13 cellular contexts compared by ENCODE assay signal in the genomic region with DNA sequence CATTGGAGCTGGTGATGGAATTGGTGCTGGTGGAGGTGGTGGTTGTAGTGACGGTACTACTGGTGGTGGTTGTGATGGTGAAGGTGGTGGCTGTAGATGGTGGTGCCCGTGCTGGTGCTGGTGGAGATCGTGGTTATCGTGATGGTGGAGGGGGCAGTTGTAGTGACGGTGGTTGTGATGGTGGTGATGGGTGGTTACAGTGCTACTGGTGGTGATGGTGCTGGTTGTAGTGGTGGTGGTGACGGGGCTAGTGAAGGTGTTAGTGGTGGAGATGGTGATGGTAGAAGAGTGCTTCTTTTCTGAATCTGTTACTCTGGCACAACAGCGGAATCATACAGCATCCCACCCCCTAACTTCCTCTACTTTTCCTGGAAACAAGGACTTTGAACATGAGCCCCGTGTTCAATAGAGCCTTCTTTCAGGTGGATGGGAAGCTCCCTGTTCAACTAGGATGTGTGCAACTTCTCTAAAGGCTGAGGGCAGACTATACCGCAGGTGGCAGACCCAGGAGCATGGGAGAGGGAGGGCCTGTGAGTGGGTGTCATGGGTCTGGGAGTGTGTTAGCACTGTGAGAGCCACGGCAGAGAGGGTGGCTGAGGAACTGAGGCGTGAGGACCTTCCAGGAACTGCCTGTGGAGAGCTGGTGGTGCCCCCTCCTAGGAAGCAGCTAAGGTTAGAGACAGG. TPM values are rescaled to one million over a fixed set of nuclear protein-coding genes. Genes with fewer than 3 reads are reported as not detected.
A peak's percentile ranks its signal among the peaks of the same experiment; 100 is the strongest.
DNase-seq lines count a peak whose midpoint lies in the region; ATAC-seq and TF ChIP-seq lines count a peak whose summit lies in the region.
"Had no signal": no experiment of that assay in that cellular context is flagged by ENCODE, and none has a peak within 500 bp of the region (broad histone marks: within the 10 kb centered on the region; RNA-seq: fewer than 3 reads in every experiment).

No MANE protein-coding gene starts in this region.

- H3K4me1 Mint-ChIP-seq in activated CD8-positive, alpha-beta memory T cell treated with anti-CD3 and anti-CD28 coated beads, Interleukin-2, amount 10 ng/mL, durations not matched to agents 7 days and 5 days: peaks cover 69% of the 10 kb centered on the region
- H3K4me1 Mint-ChIP-seq in T-helper 17 cell: peaks cover 27% of the 10 kb centered on the region
- peaks cover 92 to 95% of the 10 kb centered on the region in 2 donors for H3K4me1 Mint-ChIP-seq in immature natural killer cell
- H3K4me1 Mint-ChIP-seq in stimulated activated naive CD8-positive, alpha-beta T cell treated with anti-CD3 and anti-CD28 coated beads, Interleukin-15, amount 100 ng/mL, for 72 hours: peaks cover 74% of the 10 kb centered on the region

- H3K27ac Mint-ChIP-seq in activated CD8-positive, alpha-beta memory T cell treated with anti-CD3 and anti-CD28 coated beads, Interleukin-2, amount 10 ng/mL, durations not matched to agents 7 days and 5 days: peak overlapping the region; percentile 71
- peak overlapping the region; percentile 73 for H3K27ac Mint-ChIP-seq in T-helper 17 cell
- H3K27ac Mint-ChIP-seq in immature natural killer cell: peak overlapping the region; percentile 92 to 97 (median 96)
- peak overlapping the region in 1 of 2 donors; percentile 87 for H3K27ac Mint-ChIP-seq in stimulated activated naive CD8-positive, alpha-beta T cell treated with anti-CD3 and anti-CD28 coated beads, Interleukin-15, amount 100 ng/mL, for 72 hours

- TF ChIP-seq CTCF in esophagus squamous epithelium (IDR thresholded peaks at IDR 0.05): no peak

- intact Hi-C loops in esophagus squamous epithelium (cut with DNase I): no loop called here

- TF ChIP-seq POLR2A in esophagus squamous epithelium (IDR thresholded peaks at IDR 0.05): no peak

- H3K9me3 ChIP-seq in T-helper 17 cell (ENCODE audit: control insufficient read depth, low read length, poor library complexity, severe bottlenecking): no peaks in the 10 kb centered on the region
- no peaks in the 10 kb centered on the region for H3K9me3 ChIP-seq in esophagus squamous epithelium

- CTCF ChIA-PET in activated CD8-positive, alpha-beta memory T cell treated with anti-CD3 and anti-CD28 coated beads, Interleukin-2, amount 10 ng/mL, durations not matched to agents 7 days and 5 days (lab: Charles Lee): interaction anchor here (1.2 to 8.8 kb wide), 6 partner anchors 8 to 77 kb away, joined by 4 to 87 read pairs (median 7); a partner anchor contains a TSS

- H3K27ac ChIP-seq in esophagus squamous epithelium: no peak overlapping the region
- H3K27ac ChIP-seq: hepatocyte had no signal

- no peaks in the 10 kb centered on the region for H3K9me3 Mint-ChIP-seq in activated CD8-positive, alpha-beta memory T cell treated with anti-CD3 and anti-CD28 coated beads, Interleukin-2, amount 10 ng/mL, durations not matched to agents 7 days and 5 days (ENCODE audit: low read depth)
- H3K9me3 Mint-ChIP-seq in immature natural killer cell: no peaks in the 10 kb centered on the region
- H3K9me3 Mint-ChIP-seq in stimulated activated naive CD8-positive, alpha-beta T cell treated with anti-CD3 and anti-CD28 coated beads, Interleukin-15, amount 100 ng/mL, for 72 hours: no peaks in the 10 kb centered on the region

- peak; percentile 11 for ATAC-seq in activated CD8-positive, alpha-beta memory T cell treated with anti-CD3 and anti-CD28 coated beads, Interleukin-2, amount 10 ng/mL, durations not matched to agents 7 days and 5 days
- peak; percentile 37 for ATAC-seq in T-helper 17 cell
- ATAC-seq in stimulated activated naive CD8-positive, alpha-beta T cell treated with anti-CD3 and anti-CD28 coated beads, Interleukin-15, amount 100 ng/mL, for 72 hours: peak; percentile 58
- ATAC-seq: left cardiac atrium had no signal

- peaks cover 55% of the 10 kb centered on the region for H3K36me3 Mint-ChIP-seq in activated CD8-positive, alpha-beta memory T cell treated with anti-CD3 and anti-CD28 coated beads, Interleukin-2, amount 10 ng/mL, durations not matched to agents 7 days and 5 days
- H3K36me3 Mint-ChIP-seq in T-helper 17 cell (ENCODE audit: low read depth) (peaks cover 2% of the 10 kb centered on the region), immature natural killer cell (peaks cover 29 to 69% (median 30%) of the 10 kb centered on the region in 3 donors)

- H3K27me3 Mint-ChIP-seq in activated CD8-positive, alpha-beta memory T cell treated with anti-CD3 and anti-CD28 coated beads, Interleukin-2, amount 10 ng/mL, durations not matched to agents 7 days and 5 days: no peaks in the 10 kb centered on the region
- H3K27me3 Mint-ChIP-seq in T-helper 17 cell: peaks cover 7% of the 10 kb centered on the region
- H3K27me3 Mint-ChIP-seq in immature natural killer cell (ENCODE audit: low read depth in 3 of 3): peaks cover 14 to 60% (median 38%) of the 10 kb centered on the region in 3 donors
- H3K27me3 Mint-ChIP-seq in stimulated activated naive CD8-positive, alpha-beta T cell treated with anti-CD3 and anti-CD28 coated beads, Interleukin-15, amount 100 ng/mL, for 72 hours: no peaks in the 10 kb centered on the region

- no peak overlapping the region for H3K4me3 ChIP-seq in esophagus squamous epithelium
- H3K4me3 ChIP-seq: hepatocyte had no signal

- H3K4me1 ChIP-seq in esophagus squamous epithelium: peaks cover 0 to 5% (median 0%) of the 10 kb centered on the region in 3 donors

- peaks cover 0 to 81% (median 5%) of the 10 kb centered on the region in 4 donors for H3K27me3 ChIP-seq in esophagus squamous epithelium

- no peak for DNase-seq in activated CD8-positive, alpha-beta memory T cell treated with anti-CD3 and anti-CD28 coated beads, Interleukin-2, amount 10 ng/mL, durations not matched to agents 7 days and 5 days
- no peak for DNase-seq in activated CD8-positive, alpha-beta memory T cell treated with anti-CD3 and anti-CD28 coated beads for 24 hours
- no peak for DNase-seq in T-helper 17 cell
- peak; percentile 78 to 83 (median 80) for DNase-seq in immature natural killer cell
- peak in 1 of 2 donors; percentile 27 for DNase-seq in stimulated activated naive CD8-positive, alpha-beta T cell treated with anti-CD3 and anti-CD28 coated beads, Interleukin-15, amount 100 ng/mL, for 72 hours
- DNase-seq in T1000 (lab: John Stamatoyannopoulos, UW): no peak
- DNase-seq in esophagus squamous epithelium (lab: John Stamatoyannopoulos, UW): no peak
- no peak for DNase-seq in G401 (ENCODE audit: low spot score)
- DNase-seq: ACHN; activated effector memory CD4-positive, alpha-beta T cell treated with Interleukin-2 at 50 U/mL for 16 hours; left cardiac atrium; NCI-H1694 treated with DMSO at 0.1 percent for 48 hours had no signal

- peak overlapping the region; percentile 37 for H3K4me3 Mint-ChIP-seq in activated CD8-positive, alpha-beta memory T cell treated with anti-CD3 and anti-CD28 coated beads, Interleukin-2, amount 10 ng/mL, durations not matched to agents 7 days and 5 days
- peak overlapping the region; percentile 60 for H3K4me3 Mint-ChIP-seq in T-helper 17 cell
- H3K4me3 Mint-ChIP-seq in immature natural killer cell: peak overlapping the region; percentile 92 to 100 (median 100)
- H3K4me3 Mint-ChIP-seq in stimulated activated naive CD8-positive, alpha-beta T cell treated with anti-CD3 and anti-CD28 coated beads, Interleukin-15, amount 100 ng/mL, for 72 hours: peak overlapping the region; percentile 49 to 56

- WGBS in esophagus squamous epithelium, 2 donors: 77 to 79% methylated on average over 11 of the region's 11 CpGs

- in situ Hi-C loops in G401 (cut with HindIII; ENCODE audit: low sequenced_read_pairs): no loop called here

- H3K36me3 ChIP-seq in esophagus squamous epithelium: no peaks in the 10 kb centered on the region

RNA-seq across cellular contexts. Expression of a gene that starts 8.2 kb away (rescaled TPM):
- total RNA-seq in activated CD8-positive, alpha-beta memory T cell treated with anti-CD3 and anti-CD28 coated beads, Interleukin-2, amount 10 ng/mL, durations not matched to agents 7 days and 5 days: 10 to 100 TPM; 59.0 to 68.4 TPM
- 1 to 10 TPM; 7.9 to 8.8 TPM for total RNA-seq in T-helper 17 cell
- polyA plus RNA-seq in immature natural killer cell: 100 to 1,000 TPM; 199 to 385 (median 225) TPM
- total RNA-seq in esophagus squamous epithelium: 1 to 10 TPM in 3 of 4 donors, not detected in 1; 1.1 to 4.5 (median 2.9) TPM
- not detected in 2 replicates for total RNA-seq in G401 (2014; rRNA removed; shearing (Covaris generic))
- total RNA-seq: hepatocyte had no signal
- polyA plus RNA-seq: hepatocyte had no signal

RNA-seq across cellular contexts. Expression of a gene that starts 47.3 kb away (rescaled TPM):
- 1 to 10 TPM; 2.6 to 3.0 TPM for total RNA-seq in activated CD8-positive, alpha-beta memory T cell treated with anti-CD3 and anti-CD28 coated beads, Interleukin-2, amount 10 ng/mL, durations not matched to agents 7 days and 5 days
- 1 to 10 TPM; 2.4 to 2.6 TPM for total RNA-seq in T-helper 17 cell
- 1 to 10 TPM; 1.3 to 2.3 (median 2.2) TPM for polyA plus RNA-seq in immature natural killer cell
- total RNA-seq in esophagus squamous epithelium: 10 to 100 TPM in 2 of 4 donors, 1 to 10 TPM in 2; 3.1 to 12.7 (median 7.9) TPM
- 18.9 and 32.5 TPM in 2 replicates for total RNA-seq in G401 (2014; rRNA removed; shearing (Covaris generic))

Comparison
In these comparisons a context has a peak if more than half of its experiments do, and no peak if none do; other contexts are left out.
1. DNase-seq: peak in immature natural killer cell (3 of 3); none in activated CD8-positive, alpha-beta memory T cell treated with anti-CD3 and anti-CD28 coated beads, Interleukin-2, amount 10 ng/mL, durations not matched to agents 7 days and 5 days (single experiment), activated CD8-positive, alpha-beta memory T cell treated with anti-CD3 and anti-CD28 coated beads for 24 hours (single experiment), T-helper 17 cell (0 of 3), T1000 (single experiment), esophagus squamous epithelium (single experiment) and G401 (single experiment).
2. H3K4me3 Mint-ChIP-seq: peak in every context shown above with its lines; median percentile 100 in immature natural killer cell; 60 in T-helper 17 cell; 52 in stimulated activated naive CD8-positive, alpha-beta T cell treated with anti-CD3 and anti-CD28 coated beads, Interleukin-15, amount 100 ng/mL, for 72 hours; 37 in activated CD8-positive, alpha-beta memory T cell treated with anti-CD3 and anti-CD28 coated beads, Interleukin-2, amount 10 ng/mL, durations not matched to agents 7 days and 5 days.
3. RNA of a gene that starts 8.2 kb away (total RNA-seq): 59.0 to 68.4 TPM in activated CD8-positive, alpha-beta memory T cell treated with anti-CD3 and anti-CD28 coated beads, Interleukin-2, amount 10 ng/mL, durations not matched to agents 7 days and 5 days; 7.9 to 8.8 TPM in T-helper 17 cell, 1.1 to 4.5 TPM in esophagus squamous epithelium and not detected in G401; every median in the first group is over 4 times any median in the second.
4. Peak in every context shown above with its lines, with median percentiles within 50 percentile points of each other: ATAC-seq.